In the genomic region with DNA sequence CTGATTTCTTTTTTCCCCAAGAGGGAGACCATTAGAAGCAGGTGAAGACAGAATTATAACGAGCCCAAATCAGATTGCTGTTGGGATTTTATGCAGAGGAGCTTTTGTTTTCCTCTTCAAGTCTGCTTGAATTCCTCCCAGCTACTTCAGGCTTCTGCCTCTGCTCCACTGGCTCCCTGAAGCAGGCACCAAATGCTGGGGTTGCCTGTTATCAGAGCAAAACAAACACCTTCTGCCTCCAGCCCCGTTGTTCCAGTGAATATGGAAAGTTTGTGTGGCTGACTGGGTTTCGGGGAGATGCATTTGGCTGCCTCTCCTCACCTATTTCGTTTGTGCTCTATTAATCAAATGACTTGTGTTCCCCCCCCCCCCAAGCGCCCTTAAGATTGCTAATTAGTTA, we compare ENCODE assay signal across 1 cellular context.
TF ChIP-seq lines count a peak whose summit lies in the region.

No MANE protein-coding gene starts in this region.

TF ChIP-seq in GM23338, 12 proteins besides CTCF, POLR2A, EP300 and RAD21 (continued from another document):
- TF ChIP-seq, protein P1, sequence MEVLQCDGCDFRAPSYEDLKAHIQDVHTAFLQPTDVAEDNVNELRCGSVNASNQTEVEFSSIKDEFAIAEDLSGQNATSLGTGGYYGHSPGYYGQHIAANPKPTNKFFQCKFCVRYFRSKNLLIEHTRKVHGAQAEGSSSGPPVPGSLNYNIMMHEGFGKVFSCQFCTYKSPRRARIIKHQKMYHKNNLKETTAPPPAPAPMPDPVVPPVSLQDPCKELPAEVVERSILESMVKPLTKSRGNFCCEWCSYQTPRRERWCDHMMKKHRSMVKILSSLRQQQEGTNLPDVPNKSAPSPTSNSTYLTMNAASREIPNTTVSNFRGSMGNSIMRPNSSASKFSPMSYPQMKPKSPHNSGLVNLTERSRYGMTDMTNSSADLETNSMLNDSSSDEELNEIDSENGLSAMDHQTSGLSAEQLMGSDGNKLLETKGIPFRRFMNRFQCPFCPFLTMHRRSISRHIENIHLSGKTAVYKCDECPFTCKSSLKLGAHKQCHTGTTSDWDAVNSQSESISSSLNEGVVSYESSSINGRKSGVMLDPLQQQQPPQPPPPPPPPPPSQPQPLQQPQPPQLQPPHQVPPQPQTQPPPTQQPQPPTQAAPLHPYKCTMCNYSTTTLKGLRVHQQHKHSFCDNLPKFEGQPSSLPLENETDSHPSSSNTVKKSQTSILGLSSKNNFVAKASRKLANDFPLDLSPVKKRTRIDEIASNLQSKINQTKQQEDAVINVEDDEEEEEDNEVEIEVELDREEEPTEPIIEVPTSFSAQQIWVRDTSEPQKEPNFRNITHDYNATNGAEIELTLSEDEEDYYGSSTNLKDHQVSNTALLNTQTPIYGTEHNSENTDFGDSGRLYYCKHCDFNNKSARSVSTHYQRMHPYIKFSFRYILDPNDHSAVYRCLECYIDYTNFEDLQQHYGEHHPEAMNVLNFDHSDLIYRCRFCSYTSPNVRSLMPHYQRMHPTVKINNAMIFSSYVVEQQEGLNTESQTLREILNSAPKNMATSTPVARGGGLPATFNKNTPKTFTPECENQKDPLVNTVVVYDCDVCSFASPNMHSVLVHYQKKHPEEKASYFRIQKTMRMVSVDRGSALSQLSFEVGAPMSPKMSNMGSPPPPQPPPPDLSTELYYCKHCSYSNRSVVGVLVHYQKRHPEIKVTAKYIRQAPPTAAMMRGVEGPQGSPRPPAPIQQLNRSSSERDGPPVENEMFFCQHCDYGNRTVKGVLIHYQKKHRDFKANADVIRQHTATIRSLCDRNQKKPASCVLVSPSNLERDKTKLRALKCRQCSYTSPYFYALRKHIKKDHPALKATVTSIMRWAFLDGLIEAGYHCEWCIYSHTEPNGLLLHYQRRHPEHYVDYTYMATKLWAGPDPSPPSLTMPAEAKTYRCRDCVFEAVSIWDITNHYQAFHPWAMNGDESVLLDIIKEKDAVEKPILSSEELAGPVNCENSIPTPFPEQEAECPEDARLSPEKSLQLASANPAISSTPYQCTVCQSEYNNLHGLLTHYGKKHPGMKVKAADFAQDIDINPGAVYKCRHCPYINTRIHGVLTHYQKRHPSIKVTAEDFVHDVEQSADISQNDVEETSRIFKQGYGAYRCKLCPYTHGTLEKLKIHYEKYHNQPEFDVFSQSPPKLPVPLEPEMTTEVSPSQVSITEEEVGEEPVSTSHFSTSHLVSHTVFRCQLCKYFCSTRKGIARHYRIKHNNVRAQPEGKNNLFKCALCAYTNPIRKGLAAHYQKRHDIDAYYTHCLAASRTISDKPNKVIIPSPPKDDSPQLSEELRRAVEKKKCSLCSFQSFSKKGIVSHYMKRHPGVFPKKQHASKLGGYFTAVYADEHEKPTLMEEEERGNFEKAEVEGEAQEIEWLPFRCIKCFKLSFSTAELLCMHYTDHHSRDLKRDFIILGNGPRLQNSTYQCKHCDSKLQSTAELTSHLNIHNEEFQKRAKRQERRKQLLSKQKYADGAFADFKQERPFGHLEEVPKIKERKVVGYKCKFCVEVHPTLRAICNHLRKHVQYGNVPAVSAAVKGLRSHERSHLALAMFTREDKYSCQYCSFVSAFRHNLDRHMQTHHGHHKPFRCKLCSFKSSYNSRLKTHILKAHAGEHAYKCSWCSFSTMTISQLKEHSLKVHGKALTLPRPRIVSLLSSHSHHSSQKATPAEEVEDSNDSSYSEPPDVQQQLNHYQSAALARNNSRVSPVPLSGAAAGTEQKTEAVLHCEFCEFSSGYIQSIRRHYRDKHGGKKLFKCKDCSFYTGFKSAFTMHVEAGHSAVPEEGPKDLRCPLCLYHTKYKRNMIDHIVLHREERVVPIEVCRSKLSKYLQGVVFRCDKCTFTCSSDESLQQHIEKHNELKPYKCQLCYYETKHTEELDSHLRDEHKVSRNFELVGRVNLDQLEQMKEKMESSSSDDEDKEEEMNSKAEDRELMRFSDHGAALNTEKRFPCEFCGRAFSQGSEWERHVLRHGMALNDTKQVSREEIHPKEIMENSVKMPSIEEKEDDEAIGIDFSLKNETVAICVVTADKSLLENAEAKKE (CRISPR knock-in tag; IDR thresholded peaks at IDR 0.05) = no peak
- TF ChIP-seq ZNF331 (CRISPR knock-in tag; IDR thresholded peaks at IDR 0.05; ENCODE audit: low read depth) = no peak
- no peak for TF ChIP-seq STAT1 (IDR thresholded peaks at IDR 0.05; ENCODE audit: unreplicated experiment)
- TF ChIP-seq JUNB (IDR thresholded peaks at IDR 0.05; ENCODE audit: unreplicated experiment) = no peak
- no peak for TF ChIP-seq CREB1 (CRISPR knock-in tag; IDR thresholded peaks at IDR 0.05; ENCODE audit: low read depth)
- TF ChIP-seq NANOG (IDR thresholded peaks at IDR 0.05; ENCODE audit: borderline replicate concordance) = no peak
- TF ChIP-seq, protein P2, sequence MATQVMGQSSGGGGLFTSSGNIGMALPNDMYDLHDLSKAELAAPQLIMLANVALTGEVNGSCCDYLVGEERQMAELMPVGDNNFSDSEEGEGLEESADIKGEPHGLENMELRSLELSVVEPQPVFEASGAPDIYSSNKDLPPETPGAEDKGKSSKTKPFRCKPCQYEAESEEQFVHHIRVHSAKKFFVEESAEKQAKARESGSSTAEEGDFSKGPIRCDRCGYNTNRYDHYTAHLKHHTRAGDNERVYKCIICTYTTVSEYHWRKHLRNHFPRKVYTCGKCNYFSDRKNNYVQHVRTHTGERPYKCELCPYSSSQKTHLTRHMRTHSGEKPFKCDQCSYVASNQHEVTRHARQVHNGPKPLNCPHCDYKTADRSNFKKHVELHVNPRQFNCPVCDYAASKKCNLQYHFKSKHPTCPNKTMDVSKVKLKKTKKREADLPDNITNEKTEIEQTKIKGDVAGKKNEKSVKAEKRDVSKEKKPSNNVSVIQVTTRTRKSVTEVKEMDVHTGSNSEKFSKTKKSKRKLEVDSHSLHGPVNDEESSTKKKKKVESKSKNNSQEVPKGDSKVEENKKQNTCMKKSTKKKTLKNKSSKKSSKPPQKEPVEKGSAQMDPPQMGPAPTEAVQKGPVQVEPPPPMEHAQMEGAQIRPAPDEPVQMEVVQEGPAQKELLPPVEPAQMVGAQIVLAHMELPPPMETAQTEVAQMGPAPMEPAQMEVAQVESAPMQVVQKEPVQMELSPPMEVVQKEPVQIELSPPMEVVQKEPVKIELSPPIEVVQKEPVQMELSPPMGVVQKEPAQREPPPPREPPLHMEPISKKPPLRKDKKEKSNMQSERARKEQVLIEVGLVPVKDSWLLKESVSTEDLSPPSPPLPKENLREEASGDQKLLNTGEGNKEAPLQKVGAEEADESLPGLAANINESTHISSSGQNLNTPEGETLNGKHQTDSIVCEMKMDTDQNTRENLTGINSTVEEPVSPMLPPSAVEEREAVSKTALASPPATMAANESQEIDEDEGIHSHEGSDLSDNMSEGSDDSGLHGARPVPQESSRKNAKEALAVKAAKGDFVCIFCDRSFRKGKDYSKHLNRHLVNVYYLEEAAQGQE (IDR thresholded peaks at IDR 0.05; ENCODE audit: unreplicated experiment) = no peak
- no peak for TF ChIP-seq ZNF114 (CRISPR knock-in tag; IDR thresholded peaks at IDR 0.05)
- TF ChIP-seq POLR2AphosphoS5 (IDR thresholded peaks at IDR 0.05; ENCODE audit: low read depth) = no peak
- TF ChIP-seq EZH2phosphoT487 (IDR thresholded peaks at IDR 0.05; ENCODE audit: unreplicated experiment) = no peak
